In genomic region chr1:145955436-145955835, GRCh38 we compare ENCODE assay signal across 1 cellular context.
TF ChIP-seq lines count a peak whose summit lies in the region.

No MANE protein-coding gene starts in this region.

TF ChIP-seq in IMR-90, 13 proteins besides CTCF, POLR2A, EP300 and RAD21:
- TF ChIP-seq SMC3 (IDR thresholded peaks at IDR 0.05; ENCODE audit: low read depth, low read length), result no peak
TF ChIP-seq in IMR-90: peak in this region for 0.
